In the genomic region with DNA sequence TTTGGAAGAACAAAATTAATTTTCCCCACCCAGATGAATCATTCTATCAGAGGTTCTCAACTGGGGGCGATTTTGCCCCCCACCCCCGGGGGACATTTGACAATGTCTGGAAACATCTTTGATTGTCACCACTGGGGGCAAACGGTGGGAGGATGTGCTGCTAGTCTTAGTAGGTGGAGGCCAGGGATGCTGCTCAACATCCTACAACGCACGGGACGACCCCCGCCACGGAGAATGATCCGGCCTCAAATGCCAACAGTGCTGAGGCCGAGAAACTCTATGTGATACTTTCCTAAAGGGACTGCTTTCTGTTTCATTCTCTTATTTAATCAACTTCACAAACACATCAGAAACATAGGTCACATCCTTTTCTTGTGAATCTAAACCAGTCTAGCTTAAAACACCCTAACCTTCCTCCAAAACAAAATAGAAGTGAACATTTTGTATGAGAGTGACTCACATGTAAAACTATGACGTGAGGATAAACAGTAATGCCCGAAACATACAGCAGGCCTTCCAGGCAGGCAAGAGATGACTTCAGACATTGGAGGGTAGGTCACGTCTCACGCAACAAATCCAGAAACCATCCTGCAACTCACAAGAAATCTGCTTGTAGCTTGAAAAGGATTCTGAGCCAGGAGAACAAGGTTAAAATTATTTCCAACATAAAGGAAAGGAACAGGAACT, we compare ENCODE assay signal across 8 cellular contexts. TPM values are rescaled to one million over a fixed set of nuclear protein-coding genes. Genes with fewer than 3 reads are reported as not detected.
DNase-seq lines count a peak whose midpoint lies in the region; ATAC-seq, FAIRE-seq and TF ChIP-seq lines count a peak whose summit lies in the region.

No MANE protein-coding gene starts in this region.

- H3K36me3 ChIP-seq in muscle layer of duodenum (ENCODE audit: control insufficient read depth in 1 of 2, insufficient read depth in 2 of 2, low read length in 2 of 2) (no peaks in the 10 kb centered on the region), aorta (ENCODE audit: control insufficient read depth in 1 of 2, insufficient read depth in 2 of 2, low read length in 1 of 2) (no peaks in the 10 kb centered on the region)

- H3K36me3 Mint-ChIP-seq in activated naive CD4-positive, alpha-beta T cell treated with anti-CD3 and anti-CD28 coated beads for 36 hours (ENCODE audit: low read depth): peaks cover 5% of the 10 kb centered on the region

- H3K4me3 Mint-ChIP-seq in activated naive CD4-positive, alpha-beta T cell treated with anti-CD3 and anti-CD28 coated beads for 36 hours: peak overlapping the region; percentile 34

- peaks cover 51% of the 10 kb centered on the region for H3K4me1 Mint-ChIP-seq in activated naive CD4-positive, alpha-beta T cell treated with anti-CD3 and anti-CD28 coated beads for 36 hours (ENCODE audit: low read depth)

- no peaks in the 10 kb centered on the region for H3K27me3 Mint-ChIP-seq in activated naive CD4-positive, alpha-beta T cell treated with anti-CD3 and anti-CD28 coated beads for 36 hours (ENCODE audit: low read depth)

- ATAC-seq in aorta (ENCODE audit: low FRiP score): peak; percentile 21

- DNase-seq in activated gamma-delta T cell treated with anti-CD3 and anti-CD28 coated beads, Interleukin-2, amount 50 U/mL, for 16 hours (ENCODE audit: low read depth): peak; percentile 31
- DNase-seq in activated gamma-delta T cell treated with Interleukin-2 at 50 U/mL for 16 hours: no peak
- peak; percentile 88 for DNase-seq in activated naive CD4-positive, alpha-beta T cell treated with anti-CD3 and anti-CD28 coated beads for 36 hours
- DNase-seq in aorta: no peak
- no peak for DNase-seq in NCI-H510A treated with DMSO at 0.1 percent for 48 hours (lab: John Stamatoyannopoulos, UW)
- no peak for DNase-seq in KG1 (lab: John Stamatoyannopoulos, UW)
- DNase-seq in GM12892 (ENCODE audit: insufficient read length): no peak

- FAIRE-seq in GM12892 (lab: Jason Lieb, UNC): no peak

- no peaks in the 10 kb centered on the region for H3K27me3 ChIP-seq in muscle layer of duodenum (ENCODE audit: low read depth, low read length)
- no peaks in the 10 kb centered on the region for H3K27me3 ChIP-seq in aorta (ENCODE audit: control insufficient read depth in 1 of 2, insufficient read depth in 2 of 2, low read length in 1 of 2)

- peak overlapping the region; percentile 77 for H3K27ac ChIP-seq in muscle layer of duodenum (ENCODE audit: low read length)
- H3K27ac ChIP-seq in aorta (ENCODE audit: low read depth in 1 of 2, low read length in 2 of 2): peak overlapping the region; percentile 61 to 68

- TF ChIP-seq POLR2A in GM12892 (IDR thresholded peaks at IDR 0.05; ENCODE audit: low read depth, low read length): no peak

- intact Hi-C loops in activated naive CD4-positive, alpha-beta T cell treated with anti-CD3 and anti-CD28 coated beads for 36 hours (cut with micrococcal nuclease): loop anchor here (1.0 to 10.0 kb wide), 7 partner anchors 13 to 676 kb away; a partner anchor contains a TSS
- intact Hi-C loops in aorta (cut with DNase I): loop anchor here (5.0 kb wide), 1 partner anchor 39 kb away; a partner anchor contains a TSS

- CTCF ChIA-PET in activated naive CD4-positive, alpha-beta T cell treated with anti-CD3 and anti-CD28 coated beads for 36 hours (lab: Charles Lee): interaction anchor here (0.6 to 2.0 kb wide), 3 partner anchors 15 to 227 kb away, joined by 3 to 9 read pairs (median 6); no protein-coding TSS in a partner anchor

- peak overlapping the region; percentile 82 for H3K27ac Mint-ChIP-seq in activated naive CD4-positive, alpha-beta T cell treated with anti-CD3 and anti-CD28 coated beads for 36 hours

- H3K4me1 ChIP-seq in muscle layer of duodenum (ENCODE audit: control insufficient read depth in 1 of 2, insufficient read depth in 2 of 2, low read length in 2 of 2) (peaks cover 4 to 8% of the 10 kb centered on the region in 2 donors), aorta (ENCODE audit: control insufficient read depth in 1 of 2, insufficient read depth in 2 of 2, low read length in 2 of 2) (peaks cover 3 to 5% of the 10 kb centered on the region in 2 donors)

- 36 to 44% methylated on average over 14 of the region's 14 CpGs for WGBS in aorta, 2 donors

- H3K4me3 ChIP-seq in muscle layer of duodenum (ENCODE audit: low read depth in 1 of 2, low read length in 2 of 2): no peak overlapping the region
- H3K4me3 ChIP-seq in aorta (ENCODE audit: low read length in 2 of 2): no peak overlapping the region

- peaks cover 11% of the 10 kb centered on the region for H3K9me3 Mint-ChIP-seq in activated naive CD4-positive, alpha-beta T cell treated with anti-CD3 and anti-CD28 coated beads for 36 hours

- no peaks in the 10 kb centered on the region for H3K9me3 ChIP-seq in muscle layer of duodenum (ENCODE audit: control insufficient read depth in 1 of 2, low read length in 2 of 2)
- H3K9me3 ChIP-seq in aorta (ENCODE audit: control insufficient read depth, low read length): no peaks in the 10 kb centered on the region

RNA-seq across cellular contexts. Expression of a gene that starts 37.2 kb away (rescaled TPM):
- 10 to 100 TPM; 22.4 to 25.6 TPM for total RNA-seq in activated naive CD4-positive, alpha-beta T cell treated with anti-CD3 and anti-CD28 coated beads for 36 hours
- 100 to 1,000 TPM; 145 to 232 TPM for total RNA-seq in aorta
- polyA plus RNA-seq in aorta: 10 to 100 TPM; 40.2 to 76.8 TPM
- 3.3 TPM for polyA plus RNA-seq in GM12892 (2012; ENCODE audit: missing spikeins)

Comparison
In these comparisons a context has a peak if more than half of its experiments do, and no peak if none do; other contexts are left out.
1. DNase-seq: peak in activated gamma-delta T cell treated with anti-CD3 and anti-CD28 coated beads, Interleukin-2, amount 50 U/mL, for 16 hours (single experiment) and activated naive CD4-positive, alpha-beta T cell treated with anti-CD3 and anti-CD28 coated beads for 36 hours (single experiment); none in activated gamma-delta T cell treated with Interleukin-2 at 50 U/mL for 16 hours (single experiment), aorta (0 of 2), NCI-H510A treated with DMSO at 0.1 percent for 48 hours (single experiment), KG1 (single experiment) and GM12892 (single experiment).
2. RNA of a gene that starts 37.2 kb away (total RNA-seq): 145 to 232 TPM in aorta; 22.4 to 25.6 TPM in activated naive CD4-positive, alpha-beta T cell treated with anti-CD3 and anti-CD28 coated beads for 36 hours; every median in the first group is over 4 times any median in the second.